ENCODE assay signal across 14 cellular contexts in genomic region chr12:65622056-65622455, GRCh38.
A peak's percentile ranks its signal among the peaks of the same experiment; 100 is the strongest.
DNase-seq lines count a peak whose midpoint lies in the region; ATAC-seq and TF ChIP-seq lines count a peak whose summit lies in the region.
"Had no signal": no experiment of that assay in that cellular context is flagged by ENCODE, and none has a peak within 500 bp of the region (broad histone marks: within the 10 kb centered on the region; RNA-seq: fewer than 3 reads in every experiment).

No MANE protein-coding gene starts in this region.

- POLR2A ChIA-PET in SK-N-SH (lab: Yijun Ruan, JAX), result no interaction called here
- POLR2A ChIA-PET in CD8-positive, alpha-beta memory T cell (lab: Charles Lee), result no interaction called here

- TF ChIP-seq POLR2A in testis (IDR thresholded peaks at IDR 0.05), result no peak

- DNase-seq in SK-N-SH (no peak), OCI-M1 (lab: John Stamatoyannopoulos, UW) (peak; percentile 6), medulla oblongata (ENCODE audit: extremely low spot score) (peak; percentile 10), testis (peak; percentile 25), OCI-M2 (lab: John Stamatoyannopoulos, UW; ENCODE audit: unreplicated experiment) (no peak)
- no peak for DNase-seq in activated CD8-positive, alpha-beta memory T cell treated with anti-CD3 and anti-CD28 coated beads, Interleukin-2, amount 50 U/mL, for 48 hours
- DNase-seq in CD8-positive, alpha-beta memory T cell, result no peak
- DNase-seq: 8988T, AML-193, DMS79 had no signal

- TF ChIP-seq CTCF in SK-N-SH (IDR thresholded peaks at IDR 0.05), result no peak
- TF ChIP-seq CTCF in testis (IDR thresholded peaks at IDR 0.05), result no peak

- H3K4me1 ChIP-seq in SK-N-SH (ENCODE audit: control insufficient read depth in 1 of 2, insufficient read depth in 2 of 2, low read depth in 1 of 2, low read length in 1 of 2), result peaks cover 0 to 28% of the 10 kb centered on the region in 2 experiments; a peak in 3 of 4 replicates
- H3K4me1 ChIP-seq in testis, result no peaks in the 10 kb centered on the region
- H3K4me1 ChIP-seq in CD8-positive, alpha-beta memory T cell (ENCODE audit: insufficient read depth, low read length), result no peaks in the 10 kb centered on the region

- peak overlapping the region; percentile 28; the same call in 1 of the 2 replicates for H3K9ac ChIP-seq in SK-N-SH
- H3K9ac ChIP-seq: BLaER1 had no signal

- H3K27ac ChIP-seq in SK-N-SH (ENCODE audit: low read depth in 2 of 2, low read length in 1 of 2) (peak overlapping the region in 1 of 2 experiments; percentile 98; a peak in 3 of 4 replicates), testis (no peak overlapping the region)
- H3K27ac ChIP-seq in CD8-positive, alpha-beta memory T cell (ENCODE audit: low read depth, low read length), result no peak overlapping the region
- H3K27ac ChIP-seq: BLaER1, HL-60 had no signal

- H3K9me3 Mint-ChIP-seq in CD8-positive, alpha-beta memory T cell, result no peaks in the 10 kb centered on the region

- no peak overlapping the region for H3K27ac Mint-ChIP-seq in CD8-positive, alpha-beta memory T cell

- peaks cover 97% of the 10 kb centered on the region for H3K79me2 ChIP-seq in SK-N-SH (ENCODE audit: insufficient read depth)

- H3K9me2 ChIP-seq in SK-N-SH, result no peaks in the 10 kb centered on the region

- H3K4me1 Mint-ChIP-seq in CD8-positive, alpha-beta memory T cell, result no peaks in the 10 kb centered on the region

- no peak for TF ChIP-seq RAD21 in SK-N-SH (IDR thresholded peaks at IDR 0.05; ENCODE audit: low read length)

- H3K27me3 ChIP-seq in SK-N-SH (ENCODE audit: insufficient read depth) (no peaks in the 10 kb centered on the region), testis (no peaks in the 10 kb centered on the region)
- no peaks in the 10 kb centered on the region for H3K27me3 ChIP-seq in CD8-positive, alpha-beta memory T cell (ENCODE audit: insufficient read depth, low read length, poor library complexity, severe bottlenecking)
- H3K27me3 ChIP-seq: BLaER1 had no signal

- H3K4me3 Mint-ChIP-seq in CD8-positive, alpha-beta memory T cell, result no peak overlapping the region

- no peaks in the 10 kb centered on the region for H4K20me1 ChIP-seq in SK-N-SH (ENCODE audit: insufficient read depth)
- H4K20me1 ChIP-seq: BLaER1 had no signal

- H3K4me2 ChIP-seq in SK-N-SH, result no peak overlapping the region
- H3K4me2 ChIP-seq: BLaER1 had no signal

- TF ChIP-seq EP300 in SK-N-SH (IDR thresholded peaks at IDR 0.05; ENCODE audit: borderline replicate concordance in 1 of 2, low read depth in 1 of 2, low read length in 1 of 2), result no peak

- H3K36me3 ChIP-seq in SK-N-SH (replicated peaks in 1 of 2; ENCODE audit: control insufficient read depth in 1 of 2, insufficient read depth in 2 of 2, low read length in 1 of 2) (peaks cover 2 to 49% of the 10 kb centered on the region in 2 experiments), testis (ENCODE audit: low read depth, missing control alignments) (no peaks in the 10 kb centered on the region)
- H3K36me3 ChIP-seq in CD8-positive, alpha-beta memory T cell (ENCODE audit: insufficient read depth, low read length), result no peaks in the 10 kb centered on the region
- H3K36me3 ChIP-seq: BLaER1 had no signal

- H3K36me3 Mint-ChIP-seq in CD8-positive, alpha-beta memory T cell, result no peaks in the 10 kb centered on the region

- ATAC-seq in SK-N-SH treated with all-trans-retinoic acid at 6 μM for 48 hours, result no peak
- ATAC-seq: HCT116 had no signal

- 0 out of 2 replicates have a peak overlapping the region, but pooled peaks have one; percentile 0 for H2AFZ ChIP-seq in SK-N-SH (ENCODE audit: low read depth)

- peaks cover 0 to 4% of the 10 kb centered on the region in 2 donors for H3K27me3 Mint-ChIP-seq in CD8-positive, alpha-beta memory T cell

- 60% methylated on average over 6 of the region's 6 CpGs for WGBS in SK-N-SH (ENCODE audit: low lambda C conversion rate)
- 55 to 65% methylated on average over 6 of the region's 6 CpGs for WGBS in testis, 2 donors

- peaks cover 30% of the 10 kb centered on the region for H3F3A ChIP-seq in SK-N-SH (replicated peaks; ENCODE audit: insufficient read depth)

- H3K4me3 ChIP-seq in SK-N-SH (ENCODE audit: low read depth in 2 of 2, low read length in 1 of 2) (no peak overlapping the region), testis (no peak overlapping the region)
- no peak overlapping the region for H3K4me3 ChIP-seq in CD8-positive, alpha-beta memory T cell (ENCODE audit: low read length)
- H3K4me3 ChIP-seq: BLaER1 had no signal

- no peaks in the 10 kb centered on the region for H3K9me3 ChIP-seq in SK-N-SH
- no peaks in the 10 kb centered on the region for H3K9me3 ChIP-seq in testis
- no peaks in the 10 kb centered on the region for H3K9me3 ChIP-seq in CD8-positive, alpha-beta memory T cell (ENCODE audit: low read length)
- H3K9me3 ChIP-seq: BLaER1 had no signal

- CTCF ChIA-PET in SK-N-SH (lab: Yijun Ruan, JAX), result no interaction called here
- CTCF ChIA-PET in CD8-positive, alpha-beta memory T cell (lab: Charles Lee), result no interaction called here

- intact Hi-C loops in testis (cut with DNase I; ENCODE audit: low total_unique reads), result no loop called here

TF ChIP-seq in SK-N-SH, 30 proteins besides CTCF, POLR2A, EP300 and RAD21:
- peak; percentile 82 for TF ChIP-seq USF1 (IDR thresholded peaks at IDR 0.05; ENCODE audit: borderline replicate concordance, low read depth)
- no peak for TF ChIP-seq FOXJ3 (CRISPR knock-in tag; IDR thresholded peaks at IDR 0.05)
- no peak for TF ChIP-seq GATA2 (CRISPR knock-in tag; IDR thresholded peaks at IDR 0.05)

TF ChIP-seq in SK-N-SH treated with all-trans-retinoic acid at 6 μM for 48 hours, 23 proteins besides CTCF, POLR2A, EP300 and RAD21:
- TF ChIP-seq GLIS3 (CRISPR knock-in tag; IDR thresholded peaks at IDR 0.05), result no peak

Comparison
In these comparisons a context has a peak if more than half of its experiments do, and no peak if none do; other contexts are left out.
1. DNase-seq: peak in OCI-M1 (single experiment), medulla oblongata (single experiment) and testis (single experiment); none in SK-N-SH (single experiment), activated CD8-positive, alpha-beta memory T cell treated with anti-CD3 and anti-CD28 coated beads, Interleukin-2, amount 50 U/mL, for 48 hours (single experiment), OCI-M2 (single experiment) and CD8-positive, alpha-beta memory T cell (0 of 5).